Comparison of ENCODE assay signal across 10 cellular contexts in the genomic region with DNA sequence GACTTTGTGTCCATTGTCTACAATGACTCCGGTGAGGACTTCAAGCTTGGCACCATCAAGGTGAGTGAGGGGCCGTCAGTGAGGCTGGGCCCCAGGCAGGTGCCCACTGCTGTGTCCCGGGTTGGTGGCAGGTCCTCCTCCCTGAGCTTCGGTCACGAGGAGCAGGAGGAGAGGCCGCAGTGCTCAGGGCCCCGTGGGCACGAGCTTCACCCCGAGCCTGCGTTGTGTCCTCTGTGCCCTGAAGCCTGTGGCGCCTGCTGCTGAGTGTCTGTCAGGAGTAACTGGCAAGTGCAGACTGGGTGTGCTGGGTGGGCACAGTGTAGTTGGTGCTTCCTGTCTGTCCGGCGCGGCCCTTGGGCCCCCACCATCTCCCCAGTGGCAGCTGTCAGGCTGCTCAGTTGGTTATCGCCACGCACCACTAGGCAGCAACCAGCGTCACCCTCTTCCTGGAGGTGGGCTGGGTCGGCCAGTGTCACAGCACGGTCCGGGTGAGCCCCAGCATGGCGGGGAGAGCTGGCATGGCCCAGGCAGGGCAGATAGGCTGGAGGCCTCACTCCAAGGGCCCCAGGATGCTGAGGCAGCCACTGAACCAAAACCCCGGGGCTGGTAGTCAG.
"Had no signal": no experiment of that assay in that cellular context is flagged by ENCODE, and none has a peak within 500 bp of the region (broad histone marks: within the 10 kb centered on the region; RNA-seq: fewer than 3 reads in every experiment).

No MANE protein-coding gene starts in this region.

- DNase-seq: islet precursor cell; left ventricle myocardium inferior; mesendoderm; psoas muscle; stimulated activated CD4-positive, alpha-beta T cell treated with anti-CD3 and anti-CD28 coated beads, Interleukin-1b, Interleukin-23, amount 100 ng/mL, for 48 hours; SW 1271 had no signal

- H3K79me2 ChIP-seq: hepatocyte had no signal

- ATAC-seq: esophagus mucosa, psoas muscle, sciatic nerve had no signal

- H3K4me3 ChIP-seq: hepatocyte, left ventricle myocardium inferior, psoas muscle had no signal

- H3K4me2 ChIP-seq: hepatocyte had no signal

- H3K27me3 ChIP-seq: hepatocyte had no signal

- H2AFZ ChIP-seq: hepatocyte had no signal

- FAIRE-seq: colon had no signal

- H3K27ac ChIP-seq: hepatocyte, left ventricle myocardium inferior, psoas muscle had no signal

- H3K9me3 ChIP-seq: left ventricle myocardium inferior, psoas muscle had no signal
